In the genomic region with DNA sequence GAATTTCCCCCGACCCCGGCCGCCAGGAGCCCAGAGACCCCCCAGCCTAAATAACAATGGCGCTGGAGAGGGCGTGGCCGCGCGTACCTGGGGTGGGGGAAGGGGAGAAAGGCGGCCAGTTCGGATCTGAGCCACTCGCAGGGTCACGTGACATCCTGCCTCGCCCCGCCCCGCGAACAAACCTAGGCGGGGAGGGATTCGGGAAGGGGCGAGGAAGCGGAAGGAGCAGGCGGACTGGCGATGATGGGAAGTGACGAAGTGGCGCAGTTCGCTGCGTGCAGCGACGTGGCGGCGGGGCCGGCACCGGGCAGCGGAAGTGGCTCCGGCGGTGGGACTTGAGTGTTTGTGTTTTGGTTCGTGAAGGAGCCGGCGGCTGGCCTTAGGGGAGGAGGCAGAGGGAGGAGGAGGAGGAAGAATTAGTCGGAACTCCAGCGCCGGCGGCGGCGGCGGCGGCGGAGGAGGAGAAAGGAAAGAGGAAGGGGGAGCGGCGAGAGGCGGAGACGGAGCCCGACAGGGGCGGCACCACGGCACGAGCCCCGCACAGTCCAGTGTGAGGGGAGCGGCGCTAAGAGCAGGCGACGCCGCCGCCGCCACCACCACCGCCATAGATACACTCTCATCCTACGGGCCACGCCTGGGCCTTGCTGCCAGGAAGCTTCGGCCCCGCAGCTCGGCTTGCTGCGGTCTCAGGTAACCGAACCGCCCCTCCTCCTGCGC, we compare ENCODE assay signal across 1 cellular context.
TF ChIP-seq lines count a peak whose summit lies in the region.

A gene with protein sequence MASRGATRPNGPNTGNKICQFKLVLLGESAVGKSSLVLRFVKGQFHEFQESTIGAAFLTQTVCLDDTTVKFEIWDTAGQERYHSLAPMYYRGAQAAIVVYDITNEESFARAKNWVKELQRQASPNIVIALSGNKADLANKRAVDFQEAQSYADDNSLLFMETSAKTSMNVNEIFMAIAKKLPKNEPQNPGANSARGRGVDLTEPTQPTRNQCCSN (plus strand): TSS at position 266 of the 717 bp plus-strand sequence. CDS start 3,802 bp downstream, outside the sequence.

TF ChIP-seq in K562, 482 proteins besides CTCF, POLR2A, EP300 and RAD21 (continued from another document and continues in another):
- TF ChIP-seq, protein P1, sequence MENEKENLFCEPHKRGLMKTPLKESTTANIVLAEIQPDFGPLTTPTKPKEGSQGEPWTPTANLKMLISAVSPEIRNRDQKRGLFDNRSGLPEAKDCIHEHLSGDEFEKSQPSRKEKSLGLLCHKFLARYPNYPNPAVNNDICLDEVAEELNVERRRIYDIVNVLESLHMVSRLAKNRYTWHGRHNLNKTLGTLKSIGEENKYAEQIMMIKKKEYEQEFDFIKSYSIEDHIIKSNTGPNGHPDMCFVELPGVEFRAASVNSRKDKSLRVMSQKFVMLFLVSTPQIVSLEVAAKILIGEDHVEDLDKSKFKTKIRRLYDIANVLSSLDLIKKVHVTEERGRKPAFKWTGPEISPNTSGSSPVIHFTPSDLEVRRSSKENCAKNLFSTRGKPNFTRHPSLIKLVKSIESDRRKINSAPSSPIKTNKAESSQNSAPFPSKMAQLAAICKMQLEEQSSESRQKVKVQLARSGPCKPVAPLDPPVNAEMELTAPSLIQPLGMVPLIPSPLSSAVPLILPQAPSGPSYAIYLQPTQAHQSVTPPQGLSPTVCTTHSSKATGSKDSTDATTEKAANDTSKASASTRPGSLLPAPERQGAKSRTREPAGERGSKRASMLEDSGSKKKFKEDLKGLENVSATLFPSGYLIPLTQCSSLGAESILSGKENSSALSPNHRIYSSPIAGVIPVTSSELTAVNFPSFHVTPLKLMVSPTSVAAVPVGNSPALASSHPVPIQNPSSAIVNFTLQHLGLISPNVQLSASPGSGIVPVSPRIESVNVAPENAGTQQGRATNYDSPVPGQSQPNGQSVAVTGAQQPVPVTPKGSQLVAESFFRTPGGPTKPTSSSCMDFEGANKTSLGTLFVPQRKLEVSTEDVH (IDR thresholded peaks at IDR 0.05; ENCODE audit: low read depth, partially characterized antibody) = peak; percentile 91
- TF ChIP-seq, protein P2, sequence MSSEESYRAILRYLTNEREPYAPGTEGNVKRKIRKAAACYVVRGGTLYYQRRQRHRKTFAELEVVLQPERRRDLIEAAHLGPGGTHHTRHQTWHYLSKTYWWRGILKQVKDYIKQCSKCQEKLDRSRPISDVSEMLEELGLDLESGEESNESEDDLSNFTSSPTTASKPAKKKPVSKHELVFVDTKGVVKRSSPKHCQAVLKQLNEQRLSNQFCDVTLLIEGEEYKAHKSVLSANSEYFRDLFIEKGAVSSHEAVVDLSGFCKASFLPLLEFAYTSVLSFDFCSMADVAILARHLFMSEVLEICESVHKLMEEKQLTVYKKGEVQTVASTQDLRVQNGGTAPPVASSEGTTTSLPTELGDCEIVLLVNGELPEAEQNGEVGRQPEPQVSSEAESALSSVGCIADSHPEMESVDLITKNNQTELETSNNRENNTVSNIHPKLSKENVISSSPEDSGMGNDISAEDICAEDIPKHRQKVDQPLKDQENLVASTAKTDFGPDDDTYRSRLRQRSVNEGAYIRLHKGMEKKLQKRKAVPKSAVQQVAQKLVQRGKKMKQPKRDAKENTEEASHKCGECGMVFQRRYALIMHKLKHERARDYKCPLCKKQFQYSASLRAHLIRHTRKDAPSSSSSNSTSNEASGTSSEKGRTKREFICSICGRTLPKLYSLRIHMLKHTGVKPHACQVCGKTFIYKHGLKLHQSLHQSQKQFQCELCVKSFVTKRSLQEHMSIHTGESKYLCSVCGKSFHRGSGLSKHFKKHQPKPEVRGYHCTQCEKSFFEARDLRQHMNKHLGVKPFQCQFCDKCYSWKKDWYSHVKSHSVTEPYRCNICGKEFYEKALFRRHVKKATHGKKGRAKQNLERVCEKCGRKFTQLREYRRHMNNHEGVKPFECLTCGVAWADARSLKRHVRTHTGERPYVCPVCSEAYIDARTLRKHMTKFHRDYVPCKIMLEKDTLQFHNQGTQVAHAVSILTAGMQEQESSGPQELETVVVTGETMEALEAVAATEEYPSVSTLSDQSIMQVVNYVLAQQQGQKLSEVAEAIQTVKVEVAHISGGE (CRISPR knock-in tag; IDR thresholded peaks at IDR 0.05) = peak; percentile 83 to 97 (median 88); a peak in 5 of 6 replicates
- TF ChIP-seq ZNF583 (CRISPR knock-in tag; IDR thresholded peaks at IDR 0.05) (peak; percentile 67; the same call in 1 of the 2 replicates), RNF2 (IDR thresholded peaks at IDR 0.05) (peak; percentile 72; the same call in 1 of the 2 replicates), YY1 (IDR thresholded peaks at IDR 0.05; ENCODE audit: borderline replicate concordance in 1 of 3, control insufficient read depth in 1 of 3, extremely low read depth in 1 of 3, insufficient read depth in 3 of 3, insufficient read length in 1 of 3, insufficient replicate concordance in 2 of 3, low read depth in 1 of 3, low read length in 2 of 3) (peak; percentile 72 to 94 (median 93)), SIN3A (IDR thresholded peaks at IDR 0.05; ENCODE audit: borderline replicate concordance in 2 of 2, control insufficient read depth in 1 of 2, low read depth in 2 of 2, low read length in 2 of 2) (peak; percentile 37 to 49; a peak in 2 of 4 replicates), FOXP1 (CRISPR knock-in tag; IDR thresholded peaks at IDR 0.05) (peak; percentile 94), HCFC1 (IDR thresholded peaks at IDR 0.05; ENCODE audit: low read depth, low read length) (peak; percentile 76), PHF8 (IDR thresholded peaks at IDR 0.05; ENCODE audit: borderline replicate concordance, low read length) (peak; percentile 84; the same call in 1 of the 2 replicates), E2F3 (CRISPR knock-in tag; IDR thresholded peaks at IDR 0.05) (peak; percentile 2; the same call in 1 of the 2 replicates), CHD1 (IDR thresholded peaks at IDR 0.05; ENCODE audit: low read length) (peak; percentile 75), DIDO1 (tag; IDR thresholded peaks at IDR 0.05; ENCODE audit: low read depth) (0 out of 2 replicates have a peak, but pooled peaks have one; percentile 12), ZZZ3 (IDR thresholded peaks at IDR 0.05) (no peak), ZNF384 (IDR thresholded peaks at IDR 0.05; ENCODE audit: low read depth, low read length) (0 out of 2 replicates have a peak, but pooled peaks have one; percentile 7), ILK (tag; IDR thresholded peaks at IDR 0.05; ENCODE audit: borderline replicate concordance, low read depth) (no peak), OTX1 (CRISPR knock-in tag; IDR thresholded peaks at IDR 0.05) (no peak), ZNF184 (CRISPR knock-in tag; IDR thresholded peaks at IDR 0.05) (no peak), ZNF354B (CRISPR knock-in tag; IDR thresholded peaks at IDR 0.05) (no peak), POLR2G (IDR thresholded peaks at IDR 0.05; ENCODE audit: low read depth, low read length) (peak; percentile 97), ZBED1 (IDR thresholded peaks at IDR 0.05) (no peak; the same call in 1 of the 2 replicates), FOXA1 (IDR thresholded peaks at IDR 0.05; ENCODE audit: borderline replicate concordance) (no peak), PHB (CRISPR knock-in tag; IDR thresholded peaks at IDR 0.05) (0 out of 2 replicates have a peak, but pooled peaks have one; percentile 65), CAMTA2 (CRISPR knock-in tag; conservative IDR thresholded peaks at IDR 0.05) (0 out of 2 replicates have a peak, but pooled peaks have one; percentile 15), SREBF1 (IDR thresholded peaks at IDR 0.05; ENCODE audit: borderline replicate concordance, low read depth, low read length) (peak; percentile 88), ZFP30 (CRISPR knock-in tag; IDR thresholded peaks at IDR 0.05; ENCODE audit: borderline replicate concordance) (no peak), ESRRA (IDR thresholded peaks at IDR 0.05; ENCODE audit: borderline replicate concordance, low read depth) (peak; percentile 48; the same call in 1 of the 2 replicates), ZNF316 (IDR thresholded peaks at IDR 0.05) (peak; percentile 11; the same call in 1 of the 2 replicates), ZNF146 (CRISPR knock-in tag; IDR thresholded peaks at IDR 0.05; ENCODE audit: unreplicated experiment) (no peak)
- TF ChIP-seq, protein P3, sequence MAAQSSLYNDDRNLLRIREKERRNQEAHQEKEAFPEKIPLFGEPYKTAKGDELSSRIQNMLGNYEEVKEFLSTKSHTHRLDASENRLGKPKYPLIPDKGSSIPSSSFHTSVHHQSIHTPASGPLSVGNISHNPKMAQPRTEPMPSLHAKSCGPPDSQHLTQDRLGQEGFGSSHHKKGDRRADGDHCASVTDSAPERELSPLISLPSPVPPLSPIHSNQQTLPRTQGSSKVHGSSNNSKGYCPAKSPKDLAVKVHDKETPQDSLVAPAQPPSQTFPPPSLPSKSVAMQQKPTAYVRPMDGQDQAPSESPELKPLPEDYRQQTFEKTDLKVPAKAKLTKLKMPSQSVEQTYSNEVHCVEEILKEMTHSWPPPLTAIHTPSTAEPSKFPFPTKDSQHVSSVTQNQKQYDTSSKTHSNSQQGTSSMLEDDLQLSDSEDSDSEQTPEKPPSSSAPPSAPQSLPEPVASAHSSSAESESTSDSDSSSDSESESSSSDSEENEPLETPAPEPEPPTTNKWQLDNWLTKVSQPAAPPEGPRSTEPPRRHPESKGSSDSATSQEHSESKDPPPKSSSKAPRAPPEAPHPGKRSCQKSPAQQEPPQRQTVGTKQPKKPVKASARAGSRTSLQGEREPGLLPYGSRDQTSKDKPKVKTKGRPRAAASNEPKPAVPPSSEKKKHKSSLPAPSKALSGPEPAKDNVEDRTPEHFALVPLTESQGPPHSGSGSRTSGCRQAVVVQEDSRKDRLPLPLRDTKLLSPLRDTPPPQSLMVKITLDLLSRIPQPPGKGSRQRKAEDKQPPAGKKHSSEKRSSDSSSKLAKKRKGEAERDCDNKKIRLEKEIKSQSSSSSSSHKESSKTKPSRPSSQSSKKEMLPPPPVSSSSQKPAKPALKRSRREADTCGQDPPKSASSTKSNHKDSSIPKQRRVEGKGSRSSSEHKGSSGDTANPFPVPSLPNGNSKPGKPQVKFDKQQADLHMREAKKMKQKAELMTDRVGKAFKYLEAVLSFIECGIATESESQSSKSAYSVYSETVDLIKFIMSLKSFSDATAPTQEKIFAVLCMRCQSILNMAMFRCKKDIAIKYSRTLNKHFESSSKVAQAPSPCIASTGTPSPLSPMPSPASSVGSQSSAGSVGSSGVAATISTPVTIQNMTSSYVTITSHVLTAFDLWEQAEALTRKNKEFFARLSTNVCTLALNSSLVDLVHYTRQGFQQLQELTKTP (IDR thresholded peaks at IDR 0.05; ENCODE audit: low read depth in 1 of 2, partially characterized antibody in 2 of 2) = peak in 1 of 2 experiments; percentile 86
- TF ChIP-seq, protein P4, sequence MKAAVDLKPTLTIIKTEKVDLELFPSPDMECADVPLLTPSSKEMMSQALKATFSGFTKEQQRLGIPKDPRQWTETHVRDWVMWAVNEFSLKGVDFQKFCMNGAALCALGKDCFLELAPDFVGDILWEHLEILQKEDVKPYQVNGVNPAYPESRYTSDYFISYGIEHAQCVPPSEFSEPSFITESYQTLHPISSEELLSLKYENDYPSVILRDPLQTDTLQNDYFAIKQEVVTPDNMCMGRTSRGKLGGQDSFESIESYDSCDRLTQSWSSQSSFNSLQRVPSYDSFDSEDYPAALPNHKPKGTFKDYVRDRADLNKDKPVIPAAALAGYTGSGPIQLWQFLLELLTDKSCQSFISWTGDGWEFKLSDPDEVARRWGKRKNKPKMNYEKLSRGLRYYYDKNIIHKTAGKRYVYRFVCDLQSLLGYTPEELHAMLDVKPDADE (conservative IDR thresholded peaks at IDR 0.05; ENCODE audit: control insufficient read depth, low read depth, low read length) = peak; percentile 81
- TF ChIP-seq, protein P5, sequence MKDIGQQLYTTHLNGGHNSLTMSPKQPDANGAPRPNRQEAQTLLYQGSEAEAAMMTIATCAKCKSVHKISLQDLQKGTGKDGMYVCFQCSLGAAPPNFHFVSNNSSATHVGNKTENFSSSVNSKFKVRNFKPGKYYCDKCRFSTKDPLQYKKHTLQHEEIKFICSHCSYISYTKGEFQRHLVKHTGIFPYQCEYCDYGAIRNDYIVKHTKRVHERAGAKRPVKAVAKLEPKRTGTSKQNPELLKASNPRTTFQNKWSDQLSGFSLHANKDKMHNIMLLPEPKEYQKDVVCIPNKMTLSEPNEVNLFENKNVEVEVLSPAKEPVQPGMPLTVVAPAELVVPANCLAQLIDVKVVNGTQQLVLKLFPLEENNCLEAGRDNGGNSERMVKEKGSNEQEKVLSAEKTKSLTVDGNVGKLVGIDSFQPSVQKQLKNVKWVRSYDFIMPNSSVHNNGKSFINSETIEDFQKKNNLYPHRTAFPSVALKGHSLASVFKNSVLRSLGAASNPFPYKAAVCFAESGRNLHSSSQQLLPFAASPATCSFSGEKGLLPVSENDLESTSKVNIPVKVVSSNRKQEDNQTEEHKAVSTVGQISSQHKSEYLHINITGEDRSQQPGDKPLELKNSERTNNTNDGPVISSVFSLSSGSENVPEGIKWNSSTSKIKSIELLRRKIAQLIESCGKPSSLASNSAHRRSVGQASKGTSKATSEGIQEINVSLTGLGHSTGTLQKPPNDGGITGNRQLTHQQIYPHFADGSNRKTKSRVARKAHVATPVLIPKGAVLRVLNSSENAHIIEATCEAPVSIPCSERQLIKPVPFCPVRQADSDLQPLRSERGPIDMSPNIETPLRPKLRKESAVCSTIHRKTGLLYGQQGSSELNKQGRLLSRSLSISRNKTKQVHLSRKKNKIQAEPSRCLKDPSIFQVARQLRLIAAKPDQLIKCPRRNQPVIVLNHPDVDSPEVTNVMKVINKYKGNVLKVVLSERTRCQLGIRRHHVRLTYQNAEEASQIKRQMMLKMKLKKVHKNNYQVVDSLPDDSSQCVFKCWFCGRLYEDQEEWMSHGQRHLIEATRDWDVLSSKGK (CRISPR knock-in tag; IDR thresholded peaks at IDR 0.05) = no peak
- TF ChIP-seq, protein P6, sequence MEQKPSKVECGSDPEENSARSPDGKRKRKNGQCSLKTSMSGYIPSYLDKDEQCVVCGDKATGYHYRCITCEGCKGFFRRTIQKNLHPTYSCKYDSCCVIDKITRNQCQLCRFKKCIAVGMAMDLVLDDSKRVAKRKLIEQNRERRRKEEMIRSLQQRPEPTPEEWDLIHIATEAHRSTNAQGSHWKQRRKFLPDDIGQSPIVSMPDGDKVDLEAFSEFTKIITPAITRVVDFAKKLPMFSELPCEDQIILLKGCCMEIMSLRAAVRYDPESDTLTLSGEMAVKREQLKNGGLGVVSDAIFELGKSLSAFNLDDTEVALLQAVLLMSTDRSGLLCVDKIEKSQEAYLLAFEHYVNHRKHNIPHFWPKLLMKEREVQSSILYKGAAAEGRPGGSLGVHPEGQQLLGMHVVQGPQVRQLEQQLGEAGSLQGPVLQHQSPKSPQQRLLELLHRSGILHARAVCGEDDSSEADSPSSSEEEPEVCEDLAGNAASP (IDR thresholded peaks at IDR 0.05) = no peak
- TF ChIP-seq, protein P7, sequence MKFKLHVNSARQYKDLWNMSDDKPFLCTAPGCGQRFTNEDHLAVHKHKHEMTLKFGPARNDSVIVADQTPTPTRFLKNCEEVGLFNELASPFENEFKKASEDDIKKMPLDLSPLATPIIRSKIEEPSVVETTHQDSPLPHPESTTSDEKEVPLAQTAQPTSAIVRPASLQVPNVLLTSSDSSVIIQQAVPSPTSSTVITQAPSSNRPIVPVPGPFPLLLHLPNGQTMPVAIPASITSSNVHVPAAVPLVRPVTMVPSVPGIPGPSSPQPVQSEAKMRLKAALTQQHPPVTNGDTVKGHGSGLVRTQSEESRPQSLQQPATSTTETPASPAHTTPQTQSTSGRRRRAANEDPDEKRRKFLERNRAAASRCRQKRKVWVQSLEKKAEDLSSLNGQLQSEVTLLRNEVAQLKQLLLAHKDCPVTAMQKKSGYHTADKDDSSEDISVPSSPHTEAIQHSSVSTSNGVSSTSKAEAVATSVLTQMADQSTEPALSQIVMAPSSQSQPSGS (CRISPR knock-in tag; IDR thresholded peaks at IDR 0.05) = no peak
- TF ChIP-seq, protein P8, sequence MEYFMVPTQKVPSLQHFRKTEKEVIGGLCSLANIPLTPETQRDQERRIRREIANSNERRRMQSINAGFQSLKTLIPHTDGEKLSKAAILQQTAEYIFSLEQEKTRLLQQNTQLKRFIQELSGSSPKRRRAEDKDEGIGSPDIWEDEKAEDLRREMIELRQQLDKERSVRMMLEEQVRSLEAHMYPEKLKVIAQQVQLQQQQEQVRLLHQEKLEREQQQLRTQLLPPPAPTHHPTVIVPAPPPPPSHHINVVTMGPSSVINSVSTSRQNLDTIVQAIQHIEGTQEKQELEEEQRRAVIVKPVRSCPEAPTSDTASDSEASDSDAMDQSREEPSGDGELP (CRISPR knock-in tag; IDR thresholded peaks at IDR 0.05; ENCODE audit: borderline replicate concordance) = peak; percentile 84
